In genomic region chr1:39632491-39633417, GRCh38 we compare ENCODE assay signal across 10 cellular contexts. TPM values are rescaled to one million over a fixed set of nuclear protein-coding genes. Genes with fewer than 3 reads are reported as not detected.
DNase-seq lines count a peak whose midpoint lies in the region; ATAC-seq and TF ChIP-seq lines count a peak whose summit lies in the region.
"Had no signal": no experiment of that assay in that cellular context is flagged by ENCODE, and none has a peak within 500 bp of the region (broad histone marks: within the 10 kb centered on the region; RNA-seq: fewer than 3 reads in every experiment).

No MANE protein-coding gene starts in this region.

- peak overlapping the region; percentile 65; the same call in 1 of the 2 replicates for H2AFZ ChIP-seq in PC-9

- H3K27ac Mint-ChIP-seq in osteocyte (ENCODE audit: unreplicated experiment), result no peak overlapping the region
- no peak overlapping the region for H3K27ac Mint-ChIP-seq in stimulated activated naive B cell treated with anti-CD40 and anti-IgM and Interleukin-4, amounts not matched to agents 10 μg/mL and 1 μg/mL and 100 μg/mL, for 72 hours

- H3K9me3 ChIP-seq in PC-9 (ENCODE audit: insufficient read depth, low read depth), result no peaks in the 10 kb centered on the region

- H3K36me3 ChIP-seq in PC-9 (ENCODE audit: low read depth), result no peaks in the 10 kb centered on the region

- no peaks in the 10 kb centered on the region for H3K4me1 ChIP-seq in PC-9 (replicated peaks; ENCODE audit: insufficient read depth)

- no peaks in the 10 kb centered on the region for H3K79me2 ChIP-seq in PC-9 (ENCODE audit: low read depth)

- H3K4me3 ChIP-seq in PC-9, result peak overlapping the region; percentile 42; the same call in 1 of the 2 replicates

- H3K4me2 ChIP-seq in PC-9, result peak overlapping the region; percentile 70

- no peaks in the 10 kb centered on the region for H3K9me2 ChIP-seq in PC-9 (ENCODE audit: insufficient read depth)

- peaks cover 55% of the 10 kb centered on the region for H3K27me3 ChIP-seq in PC-9 (ENCODE audit: insufficient read depth, low read depth)

- no peak overlapping the region for H3K27ac ChIP-seq in PC-9

- H3K4me3 Mint-ChIP-seq in osteocyte (ENCODE audit: unreplicated experiment), result peak overlapping the region; percentile 57
- H3K4me3 Mint-ChIP-seq in stimulated activated naive B cell treated with anti-CD40 and anti-IgM and Interleukin-4, amounts not matched to agents 10 μg/mL and 1 μg/mL and 100 μg/mL, for 72 hours, result no peak overlapping the region

- no peaks in the 10 kb centered on the region for H4K20me1 ChIP-seq in PC-9 (ENCODE audit: insufficient read depth)

- ATAC-seq in Right ventricle myocardium inferior (peak; percentile 71), GM21390 (IDR thresholded peaks at IDR 0.05; ENCODE audit: unreplicated experiment) (no peak)
- no peak for ATAC-seq in stimulated activated naive B cell treated with anti-CD40 and anti-IgM and Interleukin-4, amounts not matched to agents 10 μg/mL and 1 μg/mL and 100 μg/mL, for 72 hours (replicated peaks)

- peaks cover 24% of the 10 kb centered on the region for H3K27me3 Mint-ChIP-seq in osteocyte (ENCODE audit: unreplicated experiment)
- peaks cover 35 to 45% of the 10 kb centered on the region in 2 donors for H3K27me3 Mint-ChIP-seq in stimulated activated naive B cell treated with anti-CD40 and anti-IgM and Interleukin-4, amounts not matched to agents 10 μg/mL and 1 μg/mL and 100 μg/mL, for 72 hours

- H3F3A ChIP-seq in PC-9 (ENCODE audit: insufficient read depth, low read depth), result no peaks in the 10 kb centered on the region

- H3K4me1 Mint-ChIP-seq in osteocyte (ENCODE audit: unreplicated experiment), result peaks cover 25% of the 10 kb centered on the region
- H3K4me1 Mint-ChIP-seq in stimulated activated naive B cell treated with anti-CD40 and anti-IgM and Interleukin-4, amounts not matched to agents 10 μg/mL and 1 μg/mL and 100 μg/mL, for 72 hours, result no peaks in the 10 kb centered on the region

- DNase-seq in COLO668 (lab: John Stamatoyannopoulos, UW; ENCODE audit: unreplicated experiment) (peak; percentile 100), PC-9 (peak in 1 of 2 experiments; percentile 75), Right ventricle myocardium inferior (ENCODE audit: missing footprints) (peak; percentile 86), osteocyte (ENCODE audit: extremely low spot score, unreplicated experiment) (no peak), NCI-H524 treated with DMSO at 0.1 percent for 48 hours (lab: John Stamatoyannopoulos, UW) (no peak), NCI-H128 (lab: John Stamatoyannopoulos, UW; ENCODE audit: unreplicated experiment) (no peak)
- DNase-seq in stimulated activated naive B cell treated with anti-CD40 and anti-IgM and Interleukin-4, amounts not matched to agents 10 μg/mL and 1 μg/mL and 100 μg/mL, for 72 hours, result no peak

- intact Hi-C loops in PC-9 (cut with micrococcal nuclease; ENCODE audit: unreplicated experiment) (no loop called here), Right ventricle myocardium inferior (cut with DNase I) (no loop called here)

- BruUV-seq in PC-9 (replicated peaks; lab: Mats Ljungman, UMichigan), result no TSS peak

- TF ChIP-seq CTCF in PC-9 (conservative IDR thresholded peaks at IDR 0.05) (no peak), osteocyte (IDR thresholded peaks at IDR 0.05) (no peak)

- POLR2A ChIA-PET in PC-9 (lab: Charles Lee; ENCODE audit: unreplicated experiment), result interaction anchor here (0.6 kb wide), 1 partner anchor 796 kb away, joined by 6 read pairs; no protein-coding TSS in a partner anchor

- CTCF ChIA-PET in PC-9 (lab: Charles Lee), result interaction anchor here (0.6 to 0.7 kb wide), 2 partner anchors 28 to 40 kb away, joined by 3 to 7 read pairs; no protein-coding TSS in a partner anchor

- H3K36me3 Mint-ChIP-seq in osteocyte (ENCODE audit: unreplicated experiment), result peaks cover 1% of the 10 kb centered on the region
- no peaks in the 10 kb centered on the region for H3K36me3 Mint-ChIP-seq in stimulated activated naive B cell treated with anti-CD40 and anti-IgM and Interleukin-4, amounts not matched to agents 10 μg/mL and 1 μg/mL and 100 μg/mL, for 72 hours

- no peaks in the 10 kb centered on the region for H3K9me3 Mint-ChIP-seq in osteocyte (ENCODE audit: unreplicated experiment)
- H3K9me3 Mint-ChIP-seq in stimulated activated naive B cell treated with anti-CD40 and anti-IgM and Interleukin-4, amounts not matched to agents 10 μg/mL and 1 μg/mL and 100 μg/mL, for 72 hours, result no peaks in the 10 kb centered on the region

RNA-seq across cellular contexts. Expression of gene HEYL, which starts 6.7 kb away (rescaled TPM):
- total RNA-seq in PC-9 (2021) (0.17 and 0.35 TPM in 2 replicates), Right ventricle myocardium inferior (19.8 TPM), osteocyte (1.3 and 1.4 TPM in 2 replicates)
- total RNA-seq: SK-MEL-5 had no signal

RNA-seq across cellular contexts. Expression of gene NT5C1A, which starts 39.2 kb away (rescaled TPM):
- total RNA-seq in PC-9 (2021) (not detected in 2 replicates), Right ventricle myocardium inferior (31.3 TPM), osteocyte (not detected in 2 replicates)
- total RNA-seq: G401 had no signal

RNA-seq across cellular contexts. Expression of gene PABPC4, which starts 56.2 kb away (rescaled TPM):
- 500 and 561 TPM in 2 replicates for total RNA-seq in PC-9 (2021)
- 196 TPM for total RNA-seq in Right ventricle myocardium inferior
- total RNA-seq in osteocyte, result 247 and 263 TPM in 2 replicates

RNA-seq across cellular contexts. Expression of gene HPCAL4, which starts 58.5 kb away (rescaled TPM):
- total RNA-seq in PC-9 (2021), result 0.07 TPM in 1 of 2 replicates, not detected in the other
- 2.5 TPM for total RNA-seq in Right ventricle myocardium inferior
- total RNA-seq in osteocyte, result not detected in 2 replicates

Comparison
In these comparisons a context has a peak if more than half of its experiments do, and no peak if none do; other contexts are left out.
1. DNase-seq: peak in COLO668 (single experiment) and Right ventricle myocardium inferior (single experiment); none in osteocyte (single experiment), NCI-H524 treated with DMSO at 0.1 percent for 48 hours (single experiment), NCI-H128 (single experiment) and stimulated activated naive B cell treated with anti-CD40 and anti-IgM and Interleukin-4, amounts not matched to agents 10 μg/mL and 1 μg/mL and 100 μg/mL, for 72 hours (single experiment).
2. RNA of gene NT5C1A, which starts 39.2 kb away (total RNA-seq): 31.3 TPM in Right ventricle myocardium inferior (single experiment); not detected in PC-9 and not detected in osteocyte; every median in the first group is over 10 times any median in the second.